ENCODE assay signal across 8 cellular contexts in genomic region chr1:201648066-201648910, GRCh38.
A peak's percentile ranks its signal among the peaks of the same experiment; 100 is the strongest.
DNase-seq lines count a peak whose midpoint lies in the region; ATAC-seq and TF ChIP-seq lines count a peak whose summit lies in the region.

No MANE protein-coding gene starts in this region.

- ATAC-seq in HG03565 (IDR thresholded peaks at IDR 0.05; ENCODE audit: unreplicated experiment) (no peak), GM21786 (IDR thresholded peaks at IDR 0.05; ENCODE audit: unreplicated experiment) (no peak)

- no peak for TF ChIP-seq CTCF in astrocyte of the spinal cord (IDR thresholded peaks at IDR 0.05; ENCODE audit: low read depth, low read length)

- no peaks in the 10 kb centered on the region for H3K9me3 ChIP-seq in iPS-15b (ENCODE audit: control insufficient read depth, insufficient read depth, low read length)

- H3K4me1 ChIP-seq in iPS-15b (ENCODE audit: control insufficient read depth, insufficient read depth, low read length), result peaks cover 33% of the 10 kb centered on the region

- peaks cover 15% of the 10 kb centered on the region for H3K27me3 ChIP-seq in iPS-15b (ENCODE audit: control insufficient read depth, insufficient read depth, low read length)

- H3K4me3 ChIP-seq in astrocyte of the spinal cord (ENCODE audit: low read depth, low read length) (peak overlapping the region; percentile 61), iPS-15b (ENCODE audit: low read depth, low read length) (peak overlapping the region; percentile 91), skin epidermis (peak overlapping the region; percentile 47 to 61 (median 52))

- H3K27ac ChIP-seq in skin epidermis, result peak overlapping the region in 12 of 21 experiments; percentile 5 to 85 (median 44)

- DNase-seq in DMS53 treated with DMSO at 0.1 percent for 48 hours (lab: John Stamatoyannopoulos, UW; ENCODE audit: unreplicated experiment) (peak; percentile 42), NCI-H1105 treated with DMSO at 0.1 percent for 48 hours (lab: John Stamatoyannopoulos, UW) (peak; percentile 67), astrocyte of the spinal cord (ENCODE audit: low read depth, low spot score) (peak; percentile 75), GM19240 (ENCODE audit: insufficient read length, low spot score) (no peak)

- in situ Hi-C loops in astrocyte of the spinal cord (cut with HindIII; ENCODE audit: low sequenced_read_pairs), result no loop called here

- no peaks in the 10 kb centered on the region for H3K36me3 ChIP-seq in iPS-15b (ENCODE audit: control insufficient read depth, insufficient read depth, low read length)

- H3K9ac ChIP-seq in iPS-15b (ENCODE audit: low read depth, low read length), result peak overlapping the region; percentile 55
